Comparison of ENCODE assay signal across 18 cellular contexts in the genomic region with DNA sequence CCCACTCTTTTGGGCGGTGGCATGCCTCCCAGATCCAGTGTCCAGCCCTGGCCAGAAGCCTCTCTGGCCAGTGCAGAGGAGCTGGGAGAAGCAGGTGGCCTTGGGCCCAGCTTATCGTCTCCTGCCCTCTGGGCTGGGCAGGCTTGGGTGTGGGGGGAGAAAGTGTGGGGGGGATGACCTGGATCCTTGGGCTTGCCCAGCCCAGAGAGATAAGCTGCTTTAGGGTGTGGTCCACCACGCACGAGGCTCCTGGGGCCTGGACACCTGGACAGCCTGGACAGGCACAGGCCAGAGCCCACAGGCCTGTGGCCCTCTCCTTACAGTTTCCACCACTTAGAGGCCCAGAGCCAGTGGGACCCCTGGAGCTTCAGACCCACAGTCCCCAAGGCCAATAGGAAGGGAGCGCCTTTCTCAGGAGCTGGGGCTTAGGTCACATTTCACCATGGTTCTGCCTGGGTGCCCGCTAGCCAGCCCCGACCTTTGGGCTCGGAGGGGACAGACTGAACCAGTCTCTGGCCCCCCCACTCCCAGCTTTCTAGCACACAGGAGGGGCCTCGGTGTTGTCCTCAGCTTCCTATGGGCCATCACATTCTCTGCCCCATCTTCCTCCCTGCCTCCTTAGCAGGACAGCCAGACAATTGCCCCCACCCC. TPM values are rescaled to one million over a fixed set of nuclear protein-coding genes. Genes with fewer than 3 reads are reported as not detected.
DNase-seq lines count a peak whose midpoint lies in the region; ATAC-seq, FAIRE-seq and TF ChIP-seq lines count a peak whose summit lies in the region.
"Had no signal": no experiment of that assay in that cellular context is flagged by ENCODE, and none has a peak within 500 bp of the region (broad histone marks: within the 10 kb centered on the region; RNA-seq: fewer than 3 reads in every experiment).

No MANE protein-coding gene starts in this region.

- FAIRE-seq in kidney (lab: Jason Lieb, UNC), result no peak
- FAIRE-seq: A549 had no signal

- ATAC-seq in HG03196 (IDR thresholded peaks at IDR 0.05; ENCODE audit: unreplicated experiment) (no peak), GM21515 (IDR thresholded peaks at IDR 0.05; ENCODE audit: unreplicated experiment) (no peak), GM19351 (IDR thresholded peaks at IDR 0.05; ENCODE audit: unreplicated experiment) (no peak)
- ATAC-seq: A549 had no signal

- no peak overlapping the region for H3K27ac ChIP-seq in BLaER1 treated with 17β-estradiol and CSF1 and Interleukin-3, amounts not matched to agents 10 nM and 100 nM
- H3K27ac ChIP-seq in adrenal gland (no peak overlapping the region), kidney (ENCODE audit: low read depth in 2 of 2, low read length in 2 of 2) (peak overlapping the region; percentile 27 to 43)
- H3K27ac ChIP-seq: A549 had no signal

- H4K20me1 ChIP-seq in BLaER1 treated with 17β-estradiol and CSF1 and Interleukin-3, amounts not matched to agents 10 nM and 100 nM, result peaks cover 0 to 85% (median 39%) of the 10 kb centered on the region in 11 experiments; a peak in 17 of 22 replicates

- H3K27me3 ChIP-seq in BLaER1 treated with 17β-estradiol and CSF1 and Interleukin-3, amounts not matched to agents 10 nM and 100 nM, result peaks cover 49 to 81% (median 66%) of the 10 kb centered on the region in 11 experiments
- H3K27me3 ChIP-seq in adrenal gland, result peaks cover 22% of the 10 kb centered on the region

- no peaks in the 10 kb centered on the region for H3K9me3 ChIP-seq in BLaER1 treated with 17β-estradiol and CSF1 and Interleukin-3, amounts not matched to agents 10 nM and 100 nM (replicated peaks in 1 of 11)
- H3K9me3 ChIP-seq in adrenal gland (replicated peaks in 1 of 3) (no peaks in the 10 kb centered on the region), kidney (ENCODE audit: control insufficient read depth in 1 of 2, low read length in 2 of 2) (no peaks in the 10 kb centered on the region)
- H3K9me3 ChIP-seq: A549, HAP-1 had no signal

- intact Hi-C loops in adrenal gland (cut with DNase I), result no loop called here
- intact Hi-C loops in kidney (cut with DNase I), result no loop called here

- TF ChIP-seq CTCF in adrenal gland (IDR thresholded peaks at IDR 0.05) (no peak), kidney (IDR thresholded peaks at IDR 0.05; ENCODE audit: borderline replicate concordance, extremely low read depth, insufficient read depth) (no peak)

- H3K4me2 ChIP-seq in BLaER1 treated with 17β-estradiol and CSF1 and Interleukin-3, amounts not matched to agents 10 nM and 100 nM, result peak overlapping the region in 9 of 11 experiments; percentile 17 to 95 (median 90); a peak in 18 of 22 replicates
- H3K4me2 ChIP-seq: A549 had no signal

- H3K4me3 ChIP-seq in BLaER1 treated with 17β-estradiol and CSF1 and Interleukin-3, amounts not matched to agents 10 nM and 100 nM, result no peak overlapping the region
- H3K4me3 ChIP-seq in adrenal gland (no peak overlapping the region), kidney (ENCODE audit: low read length in 2 of 2) (peak overlapping the region; percentile 23 to 63)
- H3K4me3 ChIP-seq: A549 had no signal

- DNase-seq in HUDEP-2 (lab: John Stamatoyannopoulos, UW; ENCODE audit: unreplicated experiment in 76 of 76) (peak in 42 of 76 experiments; percentile 12 to 59 (median 30)), adrenal gland (peak in 4 of 7 donors; percentile 50 to 71 (median 55)), kidney (no peak), germinal center (ENCODE audit: low spot score) (no peak)
- DNase-seq: C1 segment of cervical spinal cord, DMS79, NCI-H1694 treated with DMSO at 0.1 percent for 48 hours, NCI-H510A, NCI-H748 treated with DMSO at 0.1 percent for 48 hours, SIG-M5 had no signal

- peaks cover 37 to 58% (median 55%) of the 10 kb centered on the region in 10 experiments for H3K4me1 ChIP-seq in BLaER1 treated with 17β-estradiol and CSF1 and Interleukin-3, amounts not matched to agents 10 nM and 100 nM
- peaks cover 19 to 30% of the 10 kb centered on the region in 2 donors for H3K4me1 ChIP-seq in adrenal gland (replicated peaks in 1 of 2)
- H3K4me1 ChIP-seq in kidney (ENCODE audit: control insufficient read depth in 1 of 2, insufficient read depth in 1 of 2, low read depth in 1 of 2, low read length in 2 of 2), result peaks cover 13 to 36% of the 10 kb centered on the region in 2 donors

- no peak for TF ChIP-seq POLR2A in adrenal gland (IDR thresholded peaks at IDR 0.05)

- H3K36me3 ChIP-seq in BLaER1 treated with 17β-estradiol and CSF1 and Interleukin-3, amounts not matched to agents 10 nM and 100 nM, result no peaks in the 10 kb centered on the region
- H3K36me3 ChIP-seq in adrenal gland (replicated peaks in 1 of 2), result no peaks in the 10 kb centered on the region
- H3K36me3 ChIP-seq in kidney (ENCODE audit: control insufficient read depth in 1 of 2, insufficient read depth in 2 of 2, low read length in 2 of 2), result no peaks in the 10 kb centered on the region
- H3K36me3 ChIP-seq: HAP-1 had no signal

- 62 to 80% (median 64%) methylated on average over 3 to 9 of the region's 9 CpGs for WGBS in adrenal gland, 4 donors

- H3K9ac ChIP-seq in BLaER1 treated with 17β-estradiol and CSF1 and Interleukin-3, amounts not matched to agents 10 nM and 100 nM, result peak overlapping the region in 1 of 11 experiments; percentile 18; a peak in 1 of 22 replicates
- H3K9ac ChIP-seq in kidney (ENCODE audit: low read length in 2 of 2), result no peak overlapping the region

RNA-seq across cellular contexts. Expression of gene ESPN, which starts 1.9 kb away (rescaled TPM):
- total RNA-seq in adrenal gland (10 to 100 TPM in 1 of 8 donors, 1 to 10 TPM in 7; 2.3 to 10.8 (median 6.1) TPM), kidney (14.2 TPM)
- polyA plus RNA-seq in adrenal gland (1 to 10 TPM in 2 of 3 donors, under 1 TPM in 1; 0.16 to 9.8 (median 6.8) TPM), kidney (ENCODE audit: insufficient read depth, low read depth, low replicate concordance) (112 TPM)
- total RNA-seq: OCI-LY7, RPMI7951 had no signal

RNA-seq across cellular contexts. Expression of gene HES2, which starts 6.7 kb away (rescaled TPM):
- total RNA-seq in adrenal gland (under 1 TPM in 3 of 8 donors, not detected in 5; 0.07 to 0.18 (median 0.14) TPM), kidney (1.3 TPM)
- polyA plus RNA-seq in adrenal gland (under 1 TPM in 2 of 3 donors, not detected in 1; 0.04 to 0.10 TPM), kidney (ENCODE audit: insufficient read depth, low read depth, low replicate concordance) (1.6 TPM)
- total RNA-seq: OCI-LY7 had no signal

RNA-seq across cellular contexts. Expression of gene ACOT7, which starts 32.9 kb away (rescaled TPM):
- total RNA-seq in adrenal gland, result 10 to 100 TPM in 7 of 8 donors, 1 to 10 TPM in 1; 8.4 to 29.4 (median 15.0) TPM
- polyA plus RNA-seq in adrenal gland, result 10 to 100 TPM; 11.3 to 26.6 (median 13.0) TPM
- total RNA-seq in kidney, result 23.0 TPM
- 135 TPM for polyA plus RNA-seq in kidney (ENCODE audit: insufficient read depth, low read depth, low replicate concordance)

RNA-seq across cellular contexts. Expression of gene TNFRSF25, which starts 39.5 kb away (rescaled TPM):
- 10 to 100 TPM in 4 of 8 donors, 1 to 10 TPM in 4; 2.7 to 36.4 (median 9.7) TPM for total RNA-seq in adrenal gland
- 100 to 1,000 TPM in 1 of 3 donors, 10 to 100 TPM in 1, 1 to 10 TPM in 1; 1.2 to 169 (median 63.8) TPM for polyA plus RNA-seq in adrenal gland
- total RNA-seq in kidney, result 13.8 TPM
- polyA plus RNA-seq in kidney (ENCODE audit: insufficient read depth, low read depth, low replicate concordance), result 7.6 TPM

Comparison
In these comparisons a context has a peak if more than half of its experiments do, and no peak if none do; other contexts are left out.
1. H3K27ac ChIP-seq: peak in kidney (2 of 2); none in BLaER1 treated with 17β-estradiol and CSF1 and Interleukin-3, amounts not matched to agents 10 nM and 100 nM (0 of 11) and adrenal gland (0 of 5).
2. H3K4me3 ChIP-seq: peak in kidney (2 of 2); none in BLaER1 treated with 17β-estradiol and CSF1 and Interleukin-3, amounts not matched to agents 10 nM and 100 nM (0 of 10) and adrenal gland (0 of 4).
3. DNase-seq: peak in HUDEP-2 (42 of 76) and adrenal gland (4 of 7); none in kidney (single experiment) and germinal center (single experiment).